18 cellular contexts compared by ENCODE assay signal in the genomic region with DNA sequence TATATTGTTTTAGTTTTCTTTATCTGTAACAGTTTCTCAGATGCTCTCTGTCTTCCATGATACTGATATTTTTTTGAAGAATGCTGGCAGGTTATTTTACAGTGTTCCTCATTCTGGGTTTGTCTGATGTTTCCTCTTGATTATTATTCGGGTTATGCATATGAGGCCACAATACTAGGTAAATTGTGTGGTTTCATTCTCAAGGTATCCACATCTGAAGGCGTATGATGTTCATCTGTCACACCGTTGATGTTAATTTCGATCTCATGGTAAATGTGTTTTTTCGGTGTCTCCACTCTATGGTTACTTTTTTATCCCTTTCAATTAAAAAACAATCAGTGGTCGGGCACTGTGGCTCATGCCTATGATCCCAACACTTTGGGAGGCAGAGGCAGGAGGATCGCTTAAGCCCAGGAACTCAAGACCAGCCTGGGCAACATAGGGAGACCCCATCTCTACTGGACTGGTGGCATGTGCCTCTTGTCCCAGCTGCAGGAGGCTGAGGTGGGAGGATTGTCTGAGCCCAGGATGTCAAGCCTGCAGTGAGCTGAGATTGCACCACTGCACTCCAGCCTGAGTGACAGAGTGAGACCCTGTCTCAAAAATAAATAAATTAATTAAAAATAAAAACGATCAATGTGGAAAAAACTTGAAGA.
DNase-seq lines count a peak whose midpoint lies in the region; ATAC-seq, FAIRE-seq and TF ChIP-seq lines count a peak whose summit lies in the region.
"Had no signal": no experiment of that assay in that cellular context is flagged by ENCODE, and none has a peak within 500 bp of the region (broad histone marks: within the 10 kb centered on the region; RNA-seq: fewer than 3 reads in every experiment).

No MANE protein-coding gene starts in this region.

- intact Hi-C loops in activated CD4-positive, alpha-beta T cell treated with anti-CD3 and anti-CD28 coated beads, Interleukin-2, amount 10 ng/mL, durations not matched to agents 24 days and 14 days (cut with micrococcal nuclease), result no loop called here

- peak; percentile 10 for DNase-seq in activated CD4-positive, alpha-beta T cell treated with anti-CD3 and anti-CD28 coated beads, Interleukin-2, amount 10 ng/mL, durations not matched to agents 24 days and 14 days
- no peak for DNase-seq in activated CD4-positive, alpha-beta T cell treated with anti-CD3 and anti-CD28 coated beads for 1 hour
- DNase-seq in H54 (ENCODE audit: insufficient read length, low spot score) (no peak), NCI-H526 treated with DMSO at 0.1 percent for 48 hours (lab: John Stamatoyannopoulos, UW) (peak; percentile 21), memory B cell (ENCODE audit: low spot score in 2 of 2) (no peak), GM20000 (ENCODE audit: low spot score) (no peak)
- DNase-seq: 8988T; CD4-positive, alpha-beta memory T cell; DMS153; DMS79; GDM1; HCEC 1CT; IMR-90 had no signal

- H3K4me3 Mint-ChIP-seq in activated CD4-positive, alpha-beta T cell treated with anti-CD3 and anti-CD28 coated beads, Interleukin-2, amount 10 ng/mL, durations not matched to agents 24 days and 14 days, result no peak overlapping the region
- H3K4me3 Mint-ChIP-seq in memory B cell, result no peak overlapping the region
- H3K4me3 Mint-ChIP-seq: CD14-positive monocyte; CD4-positive, alpha-beta memory T cell had no signal

- no peaks in the 10 kb centered on the region for H3K4me1 Mint-ChIP-seq in activated CD4-positive, alpha-beta T cell treated with anti-CD3 and anti-CD28 coated beads, Interleukin-2, amount 10 ng/mL, durations not matched to agents 24 days and 14 days
- peaks cover 2% of the 10 kb centered on the region for H3K4me1 Mint-ChIP-seq in memory B cell
- H3K4me1 Mint-ChIP-seq: CD4-positive, alpha-beta memory T cell had no signal

- TF ChIP-seq CTCF in GM20000 (IDR thresholded peaks at IDR 0.05; ENCODE audit: extremely low read depth, missing control alignments), result no peak

- peaks cover 9% of the 10 kb centered on the region for H3K27me3 Mint-ChIP-seq in activated CD4-positive, alpha-beta T cell treated with anti-CD3 and anti-CD28 coated beads, Interleukin-2, amount 10 ng/mL, durations not matched to agents 24 days and 14 days
- H3K27me3 Mint-ChIP-seq in memory B cell, result no peaks in the 10 kb centered on the region

- H3K27ac Mint-ChIP-seq in activated CD4-positive, alpha-beta T cell treated with anti-CD3 and anti-CD28 coated beads, Interleukin-2, amount 10 ng/mL, durations not matched to agents 24 days and 14 days, result no peak overlapping the region
- H3K27ac Mint-ChIP-seq in memory B cell, result peak overlapping the region; percentile 26
- H3K27ac Mint-ChIP-seq: CD14-positive monocyte; CD4-positive, alpha-beta memory T cell had no signal

- H3K9me3 Mint-ChIP-seq in activated CD4-positive, alpha-beta T cell treated with anti-CD3 and anti-CD28 coated beads, Interleukin-2, amount 10 ng/mL, durations not matched to agents 24 days and 14 days, result no peaks in the 10 kb centered on the region
- H3K9me3 Mint-ChIP-seq in memory B cell, result peaks cover under 1% of the 10 kb centered on the region
- H3K9me3 Mint-ChIP-seq: CD4-positive, alpha-beta memory T cell had no signal

- ATAC-seq in memory B cell (ENCODE audit: low read depth) (no peak), GM19395 (IDR thresholded peaks at IDR 0.05; ENCODE audit: unreplicated experiment) (no peak), HG03521 (IDR thresholded peaks at IDR 0.05; ENCODE audit: unreplicated experiment) (no peak)

- TF ChIP-seq POLR2A in H54 (IDR thresholded peaks at IDR 0.05; ENCODE audit: low read depth, low read length), result no peak

- no peaks in the 10 kb centered on the region for H3K36me3 Mint-ChIP-seq in activated CD4-positive, alpha-beta T cell treated with anti-CD3 and anti-CD28 coated beads, Interleukin-2, amount 10 ng/mL, durations not matched to agents 24 days and 14 days (ENCODE audit: low read depth)
- no peaks in the 10 kb centered on the region for H3K36me3 Mint-ChIP-seq in memory B cell
- H3K36me3 Mint-ChIP-seq: CD14-positive monocyte; CD4-positive, alpha-beta memory T cell had no signal

- FAIRE-seq in H54 (lab: Jason Lieb, UNC), result peak; percentile 55
- FAIRE-seq: GM12892, GM18507 had no signal

Comparison
In these comparisons a context has a peak if more than half of its experiments do, and no peak if none do; other contexts are left out.
1. DNase-seq: peak in activated CD4-positive, alpha-beta T cell treated with anti-CD3 and anti-CD28 coated beads, Interleukin-2, amount 10 ng/mL, durations not matched to agents 24 days and 14 days (single experiment) and NCI-H526 treated with DMSO at 0.1 percent for 48 hours (single experiment); none in activated CD4-positive, alpha-beta T cell treated with anti-CD3 and anti-CD28 coated beads for 1 hour (single experiment), H54 (single experiment), memory B cell (0 of 2) and GM20000 (single experiment).